8 cellular contexts compared by ENCODE assay signal in the genomic region with DNA sequence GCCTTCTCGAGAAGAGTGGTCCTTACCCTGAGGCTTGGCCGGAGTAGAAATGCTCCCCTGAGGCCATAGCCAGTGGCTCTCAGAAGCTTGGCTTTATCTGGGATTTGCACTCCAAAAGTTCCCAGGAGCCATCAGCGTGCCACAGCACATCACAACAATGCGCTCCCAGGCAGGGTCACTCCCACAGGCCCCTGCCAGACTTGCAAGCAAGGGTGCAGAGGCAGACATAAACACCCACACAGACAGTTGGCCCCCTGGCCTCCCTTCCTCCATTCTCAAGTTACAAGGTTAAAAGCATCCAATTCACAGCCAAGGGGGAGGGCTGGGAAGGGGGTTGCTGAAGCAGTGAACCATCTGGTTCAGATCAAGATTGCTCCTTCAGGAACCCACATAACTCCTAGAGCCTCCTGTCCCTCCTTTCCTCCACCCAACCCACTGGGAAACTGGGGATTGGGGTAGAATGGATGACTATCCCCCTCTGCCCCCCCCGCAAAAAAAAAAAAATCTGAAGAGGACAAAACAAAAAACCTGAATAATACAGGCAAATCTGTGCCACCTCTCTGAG. TPM values are rescaled to one million over a fixed set of nuclear protein-coding genes. Genes with fewer than 3 reads are reported as not detected.
DNase-seq lines count a peak whose midpoint lies in the region; ATAC-seq, FAIRE-seq and TF ChIP-seq lines count a peak whose summit lies in the region.

No MANE protein-coding gene starts in this region.

- no peak for DNase-seq in CD8-positive, alpha-beta memory T cell
- DNase-seq in astrocyte (ENCODE audit: low read depth) (peak; percentile 90), mesothelial cell of epicardium (ENCODE audit: low spot score in 2 of 2, unreplicated experiment in 2 of 2) (peak; percentile 40 to 69), LoVo (ENCODE audit: low spot score) (no peak), NCI-H748 (lab: John Stamatoyannopoulos, UW; ENCODE audit: unreplicated experiment) (no peak)

- H4K20me1 ChIP-seq in astrocyte (ENCODE audit: insufficient read depth, low read length) = peaks cover 54% of the 10 kb centered on the region

- H3K36me3 Mint-ChIP-seq in CD8-positive, alpha-beta memory T cell = peaks cover 0 to 22% (median 0%) of the 10 kb centered on the region in 3 donors
- no peaks in the 10 kb centered on the region for H3K36me3 Mint-ChIP-seq in IgD-negative memory B cell
- H3K36me3 Mint-ChIP-seq in astrocyte (ENCODE audit: low read depth, unreplicated experiment) = peaks cover 9% of the 10 kb centered on the region
- H3K36me3 Mint-ChIP-seq in mesothelial cell of epicardium = peaks cover 4% of the 10 kb centered on the region

- ATAC-seq in HG02973 (IDR thresholded peaks at IDR 0.05; ENCODE audit: unreplicated experiment) = no peak
- ATAC-seq in HG03565 (IDR thresholded peaks at IDR 0.05; ENCODE audit: unreplicated experiment) = no peak

- H2AFZ ChIP-seq in astrocyte (ENCODE audit: low read depth, low read length) = no peak overlapping the region

- peaks cover 3% of the 10 kb centered on the region for H3K36me3 ChIP-seq in CD8-positive, alpha-beta memory T cell (ENCODE audit: insufficient read depth, low read length)
- H3K36me3 ChIP-seq in astrocyte (ENCODE audit: insufficient read depth, low read length) = no peaks in the 10 kb centered on the region

- TF ChIP-seq CTCF in astrocyte (IDR thresholded peaks at IDR 0.05; ENCODE audit: insufficient read depth, low read depth, low read length) (no peak), mesothelial cell of epicardium (IDR thresholded peaks at IDR 0.05; ENCODE audit: unreplicated experiment) (no peak)

- H3K27ac Mint-ChIP-seq in CD8-positive, alpha-beta memory T cell = peak overlapping the region; percentile 56 to 94 (median 80)
- peak overlapping the region; percentile 36 to 95 (median 76) for H3K27ac Mint-ChIP-seq in IgD-negative memory B cell
- peak overlapping the region; percentile 97 for H3K27ac Mint-ChIP-seq in astrocyte (ENCODE audit: unreplicated experiment)
- peak overlapping the region; percentile 98 for H3K27ac Mint-ChIP-seq in mesothelial cell of epicardium

- CTCF ChIA-PET in CD8-positive, alpha-beta memory T cell (lab: Charles Lee) = interaction anchor here (1.2 to 2.0 kb wide), 3 partner anchors 17 to 67 kb away, joined by 3 to 6 read pairs (median 4); no protein-coding TSS in a partner anchor

- H3K4me3 Mint-ChIP-seq in CD8-positive, alpha-beta memory T cell = peak overlapping the region; percentile 89 to 95 (median 94)
- H3K4me3 Mint-ChIP-seq in IgD-negative memory B cell = peak overlapping the region; percentile 80 to 99 (median 94)
- peak overlapping the region; percentile 99 for H3K4me3 Mint-ChIP-seq in astrocyte (ENCODE audit: unreplicated experiment)
- peak overlapping the region; percentile 97 for H3K4me3 Mint-ChIP-seq in mesothelial cell of epicardium

- H3K27ac ChIP-seq in CD8-positive, alpha-beta memory T cell (ENCODE audit: low read depth, low read length) = peak overlapping the region; percentile 67
- peak overlapping the region; percentile 80 for H3K27ac ChIP-seq in astrocyte (ENCODE audit: low read depth, low read length)

- FAIRE-seq in astrocyte (lab: Jason Lieb, UNC) = no peak

- H3K9me3 Mint-ChIP-seq in CD8-positive, alpha-beta memory T cell = no peaks in the 10 kb centered on the region
- H3K9me3 Mint-ChIP-seq in IgD-negative memory B cell (no peaks in the 10 kb centered on the region), astrocyte (ENCODE audit: unreplicated experiment) (no peaks in the 10 kb centered on the region), mesothelial cell of epicardium (no peaks in the 10 kb centered on the region)

- H3K27me3 ChIP-seq in CD8-positive, alpha-beta memory T cell (ENCODE audit: insufficient read depth, low read length, poor library complexity, severe bottlenecking) = no peaks in the 10 kb centered on the region
- no peaks in the 10 kb centered on the region for H3K27me3 ChIP-seq in astrocyte (ENCODE audit: insufficient read depth, low read length)

- POLR2A ChIA-PET in CD8-positive, alpha-beta memory T cell (lab: Charles Lee) = interaction anchor here (0.5 to 3.2 kb wide), 3 partner anchors 17 to 56 kb away, joined by 4 to 19 read pairs (median 7); no protein-coding TSS in a partner anchor

- peak overlapping the region; percentile 96 for H3K4me2 ChIP-seq in astrocyte (ENCODE audit: low read length)

- H3K9ac ChIP-seq in astrocyte (ENCODE audit: low read length) = peak overlapping the region; percentile 93

- H3K79me2 ChIP-seq in astrocyte (ENCODE audit: insufficient read depth, low read length) = peaks cover 61% of the 10 kb centered on the region

- no peaks in the 10 kb centered on the region for H3K9me3 ChIP-seq in CD8-positive, alpha-beta memory T cell (ENCODE audit: low read length)
- no peaks in the 10 kb centered on the region for H3K9me3 ChIP-seq in astrocyte (ENCODE audit: insufficient read depth, low read depth, low read length)

- no peaks in the 10 kb centered on the region for H3K27me3 Mint-ChIP-seq in CD8-positive, alpha-beta memory T cell
- H3K27me3 Mint-ChIP-seq in IgD-negative memory B cell (peaks cover 2% of the 10 kb centered on the region), astrocyte (ENCODE audit: low read depth, unreplicated experiment) (no peaks in the 10 kb centered on the region), mesothelial cell of epicardium (ENCODE audit: low read depth) (no peaks in the 10 kb centered on the region)

- peak overlapping the region; percentile 74 for H3K4me3 ChIP-seq in CD8-positive, alpha-beta memory T cell (ENCODE audit: low read length)
- H3K4me3 ChIP-seq in astrocyte (ENCODE audit: insufficient read depth, low read depth, low read length) = peak overlapping the region; percentile 71

- peaks cover 33 to 67% (median 54%) of the 10 kb centered on the region in 3 donors for H3K4me1 Mint-ChIP-seq in CD8-positive, alpha-beta memory T cell
- H3K4me1 Mint-ChIP-seq in IgD-negative memory B cell = peaks cover 31 to 48% (median 40%) of the 10 kb centered on the region in 3 donors
- peaks cover 45% of the 10 kb centered on the region for H3K4me1 Mint-ChIP-seq in astrocyte (ENCODE audit: low read depth, unreplicated experiment)
- peaks cover 57% of the 10 kb centered on the region for H3K4me1 Mint-ChIP-seq in mesothelial cell of epicardium

- H3K4me1 ChIP-seq in CD8-positive, alpha-beta memory T cell (ENCODE audit: insufficient read depth, low read length) = peaks cover 49% of the 10 kb centered on the region
- H3K4me1 ChIP-seq in astrocyte (ENCODE audit: insufficient read depth, low read length) = peaks cover 40% of the 10 kb centered on the region

RNA-seq across cellular contexts. Expression of gene ST3GAL2, which starts 1.8 kb away (rescaled TPM):
- total RNA-seq in CD8-positive, alpha-beta memory T cell = 10 to 100 TPM; 24.2 to 24.8 TPM
- 20.1 TPM for polyA plus RNA-seq in CD8-positive, alpha-beta memory T cell
- polyA plus RNA-seq in IgD-negative memory B cell = 9.7 TPM
- total RNA-seq in astrocyte (108 and 130 TPM in 2 replicates), mesothelial cell of epicardium (46.5 to 53.0 TPM (median 47.4 TPM) in 3 replicates)

RNA-seq across cellular contexts. Expression of gene FCSK, which starts 17.3 kb away (rescaled TPM):
- 10 to 100 TPM; 15.1 to 16.9 TPM for total RNA-seq in CD8-positive, alpha-beta memory T cell
- 7.8 TPM for polyA plus RNA-seq in CD8-positive, alpha-beta memory T cell
- polyA plus RNA-seq in IgD-negative memory B cell = 4.6 TPM
- total RNA-seq in astrocyte = 9.7 and 12.0 TPM in 2 replicates
- 26.0 to 29.4 TPM (median 27.7 TPM) in 3 replicates for total RNA-seq in mesothelial cell of epicardium

Comparison
In these comparisons a context has a peak if more than half of its experiments do, and no peak if none do; other contexts are left out.
1. DNase-seq: peak in astrocyte (single experiment) and mesothelial cell of epicardium (2 of 2); none in CD8-positive, alpha-beta memory T cell (0 of 5), LoVo (single experiment) and NCI-H748 (single experiment).
2. Peak in every context shown above with its lines, with median percentiles within 50 percentile points of each other: H3K27ac Mint-ChIP-seq and H3K4me3 Mint-ChIP-seq.